21 cellular contexts compared by ENCODE assay signal in the genomic region with DNA sequence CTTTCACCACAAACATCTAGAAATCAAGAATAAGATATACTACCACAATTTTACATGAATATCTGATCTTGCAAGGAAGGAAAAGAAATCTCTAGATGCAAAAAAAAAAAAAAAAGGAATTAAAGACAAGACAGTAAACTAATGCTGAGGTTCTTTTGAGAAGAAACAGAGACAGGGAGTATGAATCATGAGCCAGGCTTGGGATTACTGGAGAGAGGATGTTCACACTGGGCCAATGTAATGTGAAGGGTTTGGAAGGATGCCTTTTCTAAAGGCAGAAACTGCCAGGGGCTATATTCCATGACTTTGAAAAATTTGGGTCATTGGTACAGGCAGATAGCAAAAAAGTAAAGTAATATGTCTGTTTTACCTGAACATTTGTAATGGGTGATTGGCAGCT.
DNase-seq lines count a peak whose midpoint lies in the region; ATAC-seq and TF ChIP-seq lines count a peak whose summit lies in the region.
"Had no signal": no experiment of that assay in that cellular context is flagged by ENCODE, and none has a peak within 500 bp of the region (broad histone marks: within the 10 kb centered on the region; RNA-seq: fewer than 3 reads in every experiment).

No MANE protein-coding gene starts in this region.

- H2AFZ ChIP-seq in mesenchymal stem cell (ENCODE audit: low read depth, low read length): no peak overlapping the region

- H3K4me3 ChIP-seq in mesenchymal stem cell (ENCODE audit: insufficient read depth in 1 of 2, low read depth in 1 of 2, low read length in 2 of 2): no peak overlapping the region
- H3K4me3 ChIP-seq: left lung, uterus had no signal

- peak overlapping the region; percentile 32 for H3K27ac Mint-ChIP-seq in chondrocyte (ENCODE audit: unreplicated experiment)
- H3K27ac Mint-ChIP-seq in endothelial cell (ENCODE audit: unreplicated experiment): no peak overlapping the region
- H3K27ac Mint-ChIP-seq: activated CD4-positive, alpha-beta memory T cell treated with anti-CD3 and anti-CD28 coated beads, Interleukin-2, amount 10 ng/mL, durations not matched to agents 7 days and 5 days; activated naive CD4-positive, alpha-beta T cell treated with anti-CD3 and anti-CD28 coated beads, Interleukin-2, amount 50 U/mL, for 72 hours had no signal

- no peaks in the 10 kb centered on the region for H3K36me3 ChIP-seq in mesenchymal stem cell (ENCODE audit: control insufficient read depth in 1 of 2, insufficient read depth in 2 of 2, low read depth in 1 of 2, low read length in 2 of 2)
- H3K36me3 ChIP-seq: left lung, uterus had no signal

- H3K4me3 Mint-ChIP-seq in chondrocyte (ENCODE audit: unreplicated experiment) (no peak overlapping the region), endothelial cell (ENCODE audit: unreplicated experiment) (no peak overlapping the region)
- H3K4me3 Mint-ChIP-seq: activated CD4-positive, alpha-beta memory T cell treated with anti-CD3 and anti-CD28 coated beads, Interleukin-2, amount 10 ng/mL, durations not matched to agents 7 days and 5 days; activated T-cell treated with anti-CD3 and anti-CD28 coated beads, Interleukin-2, amount 50 U/mL, for 4 hours had no signal

- H3K79me1 ChIP-seq in mesenchymal stem cell (replicated peaks; ENCODE audit: low read length, poor library complexity, severe bottlenecking): no peaks in the 10 kb centered on the region

- no peak overlapping the region for H2AK5ac ChIP-seq in mesenchymal stem cell (ENCODE audit: low read length, severe bottlenecking)

- H4K91ac ChIP-seq in mesenchymal stem cell (ENCODE audit: low read length): no peak overlapping the region

- no peak overlapping the region for H3K18ac ChIP-seq in mesenchymal stem cell (ENCODE audit: low read depth in 1 of 2, low read length in 2 of 2)

- H3K27me3 Mint-ChIP-seq in chondrocyte (ENCODE audit: low read depth) (no peaks in the 10 kb centered on the region), endothelial cell (ENCODE audit: unreplicated experiment) (no peaks in the 10 kb centered on the region)
- H3K27me3 Mint-ChIP-seq: activated CD4-positive, alpha-beta memory T cell treated with anti-CD3 and anti-CD28 coated beads, Interleukin-2, amount 10 ng/mL, durations not matched to agents 7 days and 5 days had no signal

- H3K9me3 ChIP-seq in mesenchymal stem cell (ENCODE audit: control insufficient read depth, low read length): no peaks in the 10 kb centered on the region

- H2BK12ac ChIP-seq in mesenchymal stem cell (ENCODE audit: low read length in 2 of 2): no peak overlapping the region

- ATAC-seq in GM18909 (IDR thresholded peaks at IDR 0.05; ENCODE audit: poor library complexity, unreplicated experiment): no peak
- ATAC-seq: activated naive CD4-positive, alpha-beta T cell treated with anti-CD3 and anti-CD28 coated beads, Interleukin-2, amount 50 U/mL, for 72 hours; activated T-cell treated with anti-CD3 and anti-CD28 coated beads, Interleukin-2, amount 50 U/mL, for 4 hours; left lung; Right ventricle myocardium inferior had no signal

- H2BK15ac ChIP-seq in mesenchymal stem cell (ENCODE audit: low read depth, poor library complexity, severe bottlenecking): no peak overlapping the region

- H2BK5ac ChIP-seq in mesenchymal stem cell (ENCODE audit: low read depth, low read length, poor library complexity, severe bottlenecking): no peak overlapping the region

- no peak overlapping the region for H3K23ac ChIP-seq in mesenchymal stem cell (ENCODE audit: low read length in 2 of 2)

- H3K36me3 Mint-ChIP-seq in chondrocyte (ENCODE audit: low read depth): peaks cover 8% of the 10 kb centered on the region
- no peaks in the 10 kb centered on the region for H3K36me3 Mint-ChIP-seq in endothelial cell (ENCODE audit: low read depth, unreplicated experiment)

- H3K9me3 Mint-ChIP-seq in chondrocyte (ENCODE audit: low read depth): peaks cover 24% of the 10 kb centered on the region
- H3K9me3 Mint-ChIP-seq in endothelial cell (ENCODE audit: unreplicated experiment): no peaks in the 10 kb centered on the region

- H3K4me2 ChIP-seq in mesenchymal stem cell (ENCODE audit: low read length, poor library complexity, severe bottlenecking): no peak overlapping the region

- peak; percentile 23 for DNase-seq in COLO829 (ENCODE audit: low spot score)
- peak; percentile 34 for DNase-seq in LHCN-M2 (ENCODE audit: low read depth)
- DNase-seq in chondrocyte (ENCODE audit: low spot score): no peak
- DNase-seq in mesenchymal stem cell: peak; percentile 89
- no peak for DNase-seq in NCI-H2081 (lab: John Stamatoyannopoulos, UW)
- no peak for DNase-seq in endothelial cell (ENCODE audit: low spot score)
- no peak for DNase-seq in KG1 (lab: John Stamatoyannopoulos, UW)
- DNase-seq: ACHN; activated CD4-positive, alpha-beta memory T cell treated with anti-CD3 and anti-CD28 coated beads, Interleukin-2, amount 10 ng/mL, durations not matched to agents 7 days and 5 days; activated T-cell treated with anti-CD3 and anti-CD28 coated beads, Interleukin-2, amount 50 U/mL, for 4 hours; effector CD8-positive, alpha-beta T cell; left lung; NCI-H2029; NCI-H510A; nucleus accumbens; stimulated activated CD4-positive, alpha-beta T cell treated with anti-CD3 and anti-CD28 coated beads, Interleukin-2, amount 100 ng/mL, for 48 hours; T-helper 1 cell; uterus had no signal

- H3K4ac ChIP-seq in mesenchymal stem cell (ENCODE audit: low read depth in 1 of 2, low read length in 2 of 2): no peak overlapping the region

- peak overlapping the region; percentile 52 for H3K9ac ChIP-seq in mesenchymal stem cell (ENCODE audit: low read length)

- no peaks in the 10 kb centered on the region for H3K27me3 ChIP-seq in mesenchymal stem cell (ENCODE audit: control insufficient read depth in 1 of 2, insufficient read depth in 1 of 2, low read length in 2 of 2)
- H3K27me3 ChIP-seq: left lung, uterus had no signal

- H3K4me1 Mint-ChIP-seq in chondrocyte (ENCODE audit: low read depth) (peaks cover 13% of the 10 kb centered on the region), endothelial cell (ENCODE audit: unreplicated experiment) (peaks cover 2% of the 10 kb centered on the region)
- H3K4me1 Mint-ChIP-seq: activated CD4-positive, alpha-beta memory T cell treated with anti-CD3 and anti-CD28 coated beads, Interleukin-2, amount 10 ng/mL, durations not matched to agents 7 days and 5 days had no signal

- no peak overlapping the region for H3K27ac ChIP-seq in mesenchymal stem cell (ENCODE audit: low read length, poor library complexity, severe bottlenecking)
- H3K27ac ChIP-seq: left lung had no signal

- H3K4me1 ChIP-seq in mesenchymal stem cell (ENCODE audit: control insufficient read depth, insufficient read depth, low read depth, low read length): no peaks in the 10 kb centered on the region
- H3K4me1 ChIP-seq: left lung had no signal

- H3K14ac ChIP-seq in mesenchymal stem cell (ENCODE audit: low read length in 2 of 2): no peak overlapping the region

- TF ChIP-seq CTCF in chondrocyte (IDR thresholded peaks at IDR 0.05) (no peak), endothelial cell (IDR thresholded peaks at IDR 0.05; ENCODE audit: unreplicated experiment) (no peak)

- H2BK120ac ChIP-seq in mesenchymal stem cell (ENCODE audit: low read depth, low read length): no peak overlapping the region

- H4K8ac ChIP-seq in mesenchymal stem cell (ENCODE audit: low read length): no peak overlapping the region

Comparison
In these comparisons a context has a peak if more than half of its experiments do, and no peak if none do; other contexts are left out.
1. DNase-seq: peak in COLO829 (single experiment), LHCN-M2 (single experiment) and mesenchymal stem cell (single experiment); none in chondrocyte (single experiment), NCI-H2081 (0 of 2), endothelial cell (single experiment) and KG1 (single experiment).